Comparison of ENCODE assay signal across 32 cellular contexts in the genomic region with DNA sequence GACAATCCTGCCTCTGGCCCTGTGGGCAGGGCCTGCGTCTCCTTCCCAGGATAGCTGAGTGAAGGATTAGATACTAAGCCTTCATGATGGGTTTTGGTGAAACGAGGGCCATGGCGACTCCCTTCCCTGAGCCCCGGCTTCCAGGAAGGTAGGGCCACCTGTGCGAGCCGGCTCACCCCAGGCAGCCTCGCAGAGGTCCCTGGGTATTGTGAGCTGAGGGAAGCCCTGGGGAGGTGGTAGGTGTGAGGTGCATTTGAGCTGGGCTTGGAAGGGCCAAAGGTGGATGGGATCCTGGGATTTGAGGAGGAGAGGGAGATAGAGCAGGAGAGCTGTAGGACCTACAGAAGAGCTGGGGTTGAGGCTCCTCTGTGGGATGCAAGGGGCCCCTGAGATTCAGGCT. TPM values are rescaled to one million over a fixed set of nuclear protein-coding genes. Genes with fewer than 3 reads are reported as not detected.
DNase-seq lines count a peak whose midpoint lies in the region; ATAC-seq, FAIRE-seq and TF ChIP-seq lines count a peak whose summit lies in the region.
"Had no signal": no experiment of that assay in that cellular context is flagged by ENCODE, and none has a peak within 500 bp of the region (broad histone marks: within the 10 kb centered on the region; RNA-seq: fewer than 3 reads in every experiment).

No MANE protein-coding gene starts in this region.

- CTCF ChIA-PET in K562 (lab: Yijun Ruan, JAX; ENCODE audit: low intra/inter-chr PET ratio): no interaction called here

- DNase-seq in DND-41 (no peak), Karpas-422 (peak; percentile 63), K562 (ENCODE audit: extremely low read depth in 1 of 4, low spot score in 3 of 4) (no peak), osteoblast (ENCODE audit: insufficient read length, low spot score, missing footprints) (peak; percentile 31), NCI-H526 treated with DMSO at 0.1 percent for 48 hours (lab: John Stamatoyannopoulos, UW) (no peak), SJCRH30 (no peak)
- DNase-seq: activated CD4-positive, alpha-beta T cell treated with anti-CD3 and anti-CD28 coated beads, Interleukin-2, amount 50 U/mL, for 1 hour; activated CD8-positive, alpha-beta memory T cell treated with anti-CD3 and anti-CD28 coated beads, Interleukin-2, amount 50 U/mL, for 4 hours; activated effector memory CD4-positive, alpha-beta T cell treated with anti-CD3 and anti-CD28 coated beads, Interleukin-2, amount 50 U/mL, for 16 hours; CD4-positive, CD25-positive, alpha-beta regulatory T cell; esophagus squamous epithelium; gastrocnemius medialis; GOT3; hippocampal formation; immature natural killer cell; NCI-H1694 treated with DMSO at 0.1 percent for 48 hours; NCI-H524; sigmoid colon; stimulated activated naive CD8-positive, alpha-beta T cell treated with anti-CD3 and anti-CD28 coated beads, Interleukin-15, amount 100 ng/mL, for 72 hours; WERI-Rb-1 had no signal

- POLR2A ChIA-PET in K562 (lab: Yijun Ruan, JAX): no interaction called here

- H4K20me1 ChIP-seq in DND-41 (ENCODE audit: insufficient read depth, low read length) (peaks cover 23% of the 10 kb centered on the region), Karpas-422 (ENCODE audit: insufficient read depth, low read depth, low read length) (peaks cover 38% of the 10 kb centered on the region), K562 (replicated peaks; ENCODE audit: control insufficient read depth, insufficient read depth, low read length) (no peaks in the 10 kb centered on the region; the same call in 1 of the 2 replicates), osteoblast (ENCODE audit: insufficient read depth, low read length) (no peaks in the 10 kb centered on the region)

- no peak for TF ChIP-seq POLR2A in K562 (conservative IDR thresholded peaks at IDR 0.05)

- no peak for FAIRE-seq in K562 (lab: Jason Lieb, UNC)
- FAIRE-seq: bronchial epithelial cell, colon, G401.6, RCC 7860 had no signal

- no peak for TF ChIP-seq EP300 in K562 (IDR thresholded peaks at IDR 0.05; ENCODE audit: low read length)

- H3K9ac ChIP-seq in DND-41 (ENCODE audit: low read depth, low read length): no peak overlapping the region
- no peak overlapping the region for H3K9ac ChIP-seq in Karpas-422 (ENCODE audit: low read length)
- H3K9ac ChIP-seq in K562 (ENCODE audit: insufficient read depth in 1 of 2, low read depth in 2 of 2, low read length in 2 of 2): peak overlapping the region in 1 of 2 experiments; percentile 26; a peak in 1 of 4 replicates
- H3K9ac ChIP-seq: KMS-11 had no signal

- H3K79me2 ChIP-seq in DND-41 (ENCODE audit: insufficient read depth, low read length): no peaks in the 10 kb centered on the region
- H3K79me2 ChIP-seq in Karpas-422 (ENCODE audit: low read length): no peaks in the 10 kb centered on the region
- no peaks in the 10 kb centered on the region for H3K79me2 ChIP-seq in K562 (ENCODE audit: control insufficient read depth, insufficient read depth, low read length)
- H3K79me2 ChIP-seq in osteoblast (ENCODE audit: insufficient read depth, low read length): no peaks in the 10 kb centered on the region

- peaks cover 42% of the 10 kb centered on the region for H3K36me3 ChIP-seq in DND-41 (ENCODE audit: insufficient read depth, low read length)
- H3K36me3 ChIP-seq in Karpas-422 (ENCODE audit: insufficient read depth, low read length): peaks cover 5% of the 10 kb centered on the region; the same call in 1 of the 2 replicates
- peaks cover 10% of the 10 kb centered on the region; the same call in 1 of the 3 replicates for H3K36me3 ChIP-seq in K562 (ENCODE audit: control insufficient read depth, insufficient read depth, low read length)
- no peaks in the 10 kb centered on the region for H3K36me3 ChIP-seq in osteoblast (ENCODE audit: insufficient read depth, low read length)
- no peaks in the 10 kb centered on the region for H3K36me3 ChIP-seq in SJCRH30
- H3K36me3 ChIP-seq: esophagus squamous epithelium, gastrocnemius medialis, prostate gland, sigmoid colon, tibial nerve, WERI-Rb-1 had no signal

- H2AFZ ChIP-seq in DND-41 (ENCODE audit: low read depth, low read length): no peak overlapping the region
- H2AFZ ChIP-seq in Karpas-422 (ENCODE audit: low read length): no peak overlapping the region
- H2AFZ ChIP-seq in K562 (ENCODE audit: low read depth, low read length): no peak overlapping the region
- H2AFZ ChIP-seq in osteoblast (ENCODE audit: low read length): no peak overlapping the region

- no peak overlapping the region for H3K4me3 ChIP-seq in DND-41 (ENCODE audit: low read depth in 1 of 2, low read length in 2 of 2)
- no peak overlapping the region for H3K4me3 ChIP-seq in Karpas-422 (ENCODE audit: low read length)
- no peak overlapping the region for H3K4me3 ChIP-seq in K562
- H3K4me3 ChIP-seq in osteoblast (ENCODE audit: insufficient read depth, low read length): no peak overlapping the region
- no peak overlapping the region for H3K4me3 ChIP-seq in SJCRH30
- H3K4me3 ChIP-seq: esophagus squamous epithelium, gastrocnemius medialis, prostate gland, sigmoid colon, SK-N-MC, tibial nerve had no signal

- intact Hi-C loops in K562 (cut with micrococcal nuclease): no loop called here

- no peaks in the 10 kb centered on the region for H3K9me2 ChIP-seq in Karpas-422 (replicated peaks; ENCODE audit: insufficient read depth, low read length)

- H3K27ac ChIP-seq in DND-41 (ENCODE audit: low read length) (no peak overlapping the region), Karpas-422 (ENCODE audit: low read length) (no peak overlapping the region), K562 (ENCODE audit: extremely low read depth, low read depth, low read length) (no peak overlapping the region), osteoblast (ENCODE audit: low read depth, low read length) (no peak overlapping the region), SJCRH30 (no peak overlapping the region)
- H3K27ac ChIP-seq: gastrocnemius medialis, KMS-11, prostate gland, SK-N-MC, tibial nerve, WERI-Rb-1 had no signal

- in situ Hi-C loops in K562 (cut with MboI): no loop called here

- no peak overlapping the region for H3K4me2 ChIP-seq in DND-41 (ENCODE audit: insufficient read depth, low read length)
- no peak overlapping the region for H3K4me2 ChIP-seq in Karpas-422 (ENCODE audit: low read depth, low read length, poor library complexity, severe bottlenecking)
- H3K4me2 ChIP-seq in K562 (ENCODE audit: insufficient read depth, low read length): no peak overlapping the region
- no peak overlapping the region for H3K4me2 ChIP-seq in osteoblast (ENCODE audit: insufficient read depth, low read length)
- H3K4me2 ChIP-seq: KMS-11 had no signal

- BruUV-seq in K562 (replicated peaks; lab: Mats Ljungman, UMichigan): no TSS peak

- WGBS in K562 (ENCODE audit: insufficient coverage, low coverage, missing lambda C conversion rate): 45% methylated on average over 6 of the region's 7 CpGs

- no peaks in the 10 kb centered on the region for H3K4me1 ChIP-seq in DND-41 (ENCODE audit: insufficient read depth, low read length)
- peaks cover 19% of the 10 kb centered on the region for H3K4me1 ChIP-seq in Karpas-422 (ENCODE audit: low read length)
- H3K4me1 ChIP-seq in K562 (replicated peaks in 1 of 2; ENCODE audit: control insufficient read depth in 2 of 2, insufficient read depth in 2 of 2, low read length in 2 of 2): peaks cover 8 to 26% of the 10 kb centered on the region in 2 experiments
- no peaks in the 10 kb centered on the region for H3K4me1 ChIP-seq in osteoblast (ENCODE audit: insufficient read depth, low read length)
- peaks cover 2% of the 10 kb centered on the region; the same call in 1 of the 2 replicates for H3K4me1 ChIP-seq in SJCRH30
- H3K4me1 ChIP-seq: gastrocnemius medialis, prostate gland had no signal

- no peaks in the 10 kb centered on the region for H3K9me3 ChIP-seq in DND-41 (ENCODE audit: insufficient read depth, low read length, severe bottlenecking)
- no peaks in the 10 kb centered on the region for H3K9me3 ChIP-seq in Karpas-422 (ENCODE audit: low read length)
- H3K9me3 ChIP-seq in K562 (replicated peaks; ENCODE audit: control insufficient read depth, insufficient read depth, low read depth, low read length): no peaks in the 10 kb centered on the region
- H3K9me3 ChIP-seq in osteoblast (ENCODE audit: low read depth, low read length): no peaks in the 10 kb centered on the region
- H3K9me3 ChIP-seq in SJCRH30 (replicated peaks): no peaks in the 10 kb centered on the region
- H3K9me3 ChIP-seq: esophagus squamous epithelium, gastrocnemius medialis, prostate gland, sigmoid colon, tibial nerve had no signal

- no peak for TF ChIP-seq RAD21 in K562 (CRISPR knock-in tag; conservative IDR thresholded peaks at IDR 0.05 in 1 of 2, IDR thresholded peaks at IDR 0.05 in 1 of 2)

- ATAC-seq in DND-41 (ENCODE audit: insufficient read depth, low read depth) (peak; percentile 42), K562 (peak; percentile 10), GM18909 (IDR thresholded peaks at IDR 0.05; ENCODE audit: poor library complexity, unreplicated experiment) (no peak)
- ATAC-seq: gastrocnemius medialis; left lobe of liver; stimulated activated naive CD8-positive, alpha-beta T cell treated with anti-CD3 and anti-CD28 coated beads, Interleukin-15, amount 100 ng/mL, for 72 hours had no signal

- no peaks in the 10 kb centered on the region for H3K9me1 ChIP-seq in K562 (ENCODE audit: control insufficient read depth, insufficient read depth, low read length)

- no peaks in the 10 kb centered on the region for H3K27me3 ChIP-seq in DND-41 (ENCODE audit: insufficient read depth, low read length, poor library complexity)
- no peaks in the 10 kb centered on the region for H3K27me3 ChIP-seq in Karpas-422 (ENCODE audit: low read length)
- H3K27me3 ChIP-seq in K562 (ENCODE audit: control insufficient read depth in 2 of 2, insufficient read depth in 2 of 2, low read length in 2 of 2): no peaks in the 10 kb centered on the region
- H3K27me3 ChIP-seq in osteoblast (ENCODE audit: insufficient read depth, low read length): peaks cover 3% of the 10 kb centered on the region
- no peaks in the 10 kb centered on the region for H3K27me3 ChIP-seq in SJCRH30
- H3K27me3 ChIP-seq: esophagus squamous epithelium, gastrocnemius medialis, sigmoid colon, tibial nerve had no signal

- TF ChIP-seq CTCF in DND-41 (IDR thresholded peaks at IDR 0.05; ENCODE audit: borderline replicate concordance, extremely low read depth, low read length, poor library complexity, severe bottlenecking) (no peak), K562 (IDR thresholded peaks at IDR 0.05 in 2 of 3, conservative IDR thresholded peaks at IDR 0.05 in 1 of 3; ENCODE audit: insufficient read depth in 2 of 3, low read depth in 1 of 3, low read length in 3 of 3) (no peak), osteoblast (IDR thresholded peaks at IDR 0.05; ENCODE audit: extremely low read depth, low read depth, low read length) (no peak)

RNA-seq across cellular contexts. Expression of gene P2RX1, which starts 6.5 kb away (rescaled TPM):
- total RNA-seq in Karpas-422 (2014; rRNA removed; shearing (Covaris generic); ENCODE audit: low replicate concordance): not detected in 2 replicates
- 21.9 and 70.4 TPM in 2 replicates for total RNA-seq in K562 (2011; cell fraction: chromatin; rRNA removed; ENCODE audit: low replicate concordance)
- total RNA-seq in K562 (2011; cell fraction: nucleolus; rRNA removed): 38.4 and 45.2 TPM in 2 replicates
- total RNA-seq in K562 (2011; cell fraction: nucleoplasm; rRNA removed): 27.3 and 30.9 TPM in 2 replicates
- total RNA-seq in K562 (2014; rRNA removed): 13.3 and 16.0 TPM in 2 replicates
- 4.9 and 6.8 TPM in 2 replicates for total RNA-seq in K562 (2014; rRNA removed; fragmentation: Illumina TruSeq; extraction: Trizol)
- total RNA-seq in K562 (2015; rRNA removed; fragmentation: Illumina TruSeq; extraction: Trizol): 8.1 and 9.6 TPM in 2 replicates
- 15.3 and 20.3 TPM in 2 replicates for total RNA-seq in K562 (2021)
- 12.2 and 13.6 TPM in 2 replicates for polyA plus RNA-seq in K562 (2011; rRNA removed)
- 10.0 and 27.5 TPM in 2 replicates for polyA plus RNA-seq in K562 (2011; cell fraction: cytosol; rRNA removed)
- 41.2 and 64.7 TPM in 2 replicates for polyA plus RNA-seq in K562 (2011; cell fraction: nucleus; rRNA removed)
- 18.2 and 106 TPM in 2 replicates for polyA plus RNA-seq in K562 (2012)
- 10.3 and 17.6 TPM in 2 replicates for polyA plus RNA-seq in K562 (2014; fragmentation: Illumina TruSeq; extraction: Trizol)
- polyA plus RNA-seq in K562 (2014; fragmentation: Nextera tagmentation; extraction: Ambion mirVana): under 1 TPM; 0.27 to 0.66 TPM
- 18.4 and 18.8 TPM in 2 replicates for polyA plus RNA-seq in K562 (2014; rRNA removed)
- 4.3 and 7.9 TPM in 2 replicates for polyA minus RNA-seq in K562 (2011; rRNA and poly(A)+ RNA removed)
- polyA minus RNA-seq in K562 (2011; cell fraction: cytosol; rRNA and poly(A)+ RNA removed): 3.7 and 7.2 TPM in 2 replicates
- polyA minus RNA-seq in K562 (2011; cell fraction: nucleus; rRNA and poly(A)+ RNA removed): 12.2 and 18.7 TPM in 2 replicates
- under 0.01 TPM in 1 of 2 replicates, not detected in the other for total RNA-seq in osteoblast
- total RNA-seq in SJCRH30 (2014; rRNA removed; shearing (Covaris generic)): 0.06 TPM in 1 of 2 replicates, not detected in the other
- total RNA-seq: bronchial epithelial cell, HT1080 had no signal
- polyA plus RNA-seq: CD4-positive, CD25-positive, alpha-beta regulatory T cell; neural cell had no signal

RNA-seq across cellular contexts. Expression of gene CAMKK1, which starts 29.9 kb away (rescaled TPM):
- 0.07 and 0.58 TPM in 2 replicates for total RNA-seq in Karpas-422 (2014; rRNA removed; shearing (Covaris generic); ENCODE audit: low replicate concordance)
- 11.8 and 29.1 TPM in 2 replicates for total RNA-seq in K562 (2011; cell fraction: chromatin; rRNA removed; ENCODE audit: low replicate concordance)
- total RNA-seq in K562 (2011; cell fraction: nucleolus; rRNA removed): 17.0 TPM in 2 replicates
- 12.7 and 13.1 TPM in 2 replicates for total RNA-seq in K562 (2011; cell fraction: nucleoplasm; rRNA removed)
- total RNA-seq in K562 (2014; rRNA removed) (4.9 and 6.2 TPM in 2 replicates), K562 (2014; rRNA removed; fragmentation: Illumina TruSeq; extraction: Trizol) (1.7 and 2.2 TPM in 2 replicates), K562 (2015; rRNA removed; fragmentation: Illumina TruSeq; extraction: Trizol) (4.4 and 4.5 TPM in 2 replicates), K562 (2021) (6.7 and 7.5 TPM in 2 replicates), osteoblast (8.7 and 9.1 TPM in 2 replicates)
- polyA plus RNA-seq in K562 (2011; rRNA removed) (5.7 and 6.5 TPM in 2 replicates), K562 (2014; fragmentation: Illumina TruSeq; extraction: Trizol) (5.1 and 6.5 TPM in 2 replicates), K562 (2014; fragmentation: Nextera tagmentation; extraction: Ambion mirVana) (under 1 TPM; 0.34 to 0.59 TPM), K562 (2014; rRNA removed) (6.1 and 7.4 TPM in 2 replicates)
- polyA plus RNA-seq in K562 (2011; cell fraction: cytosol; rRNA removed): 5.0 and 7.4 TPM in 2 replicates
- polyA plus RNA-seq in K562 (2011; cell fraction: nucleus; rRNA removed): 17.5 and 25.4 TPM in 2 replicates
- polyA plus RNA-seq in K562 (2012): 4.1 and 4.9 TPM in 2 replicates
- polyA minus RNA-seq in K562 (2011; rRNA and poly(A)+ RNA removed): 3.5 and 4.8 TPM in 2 replicates
- 3.2 and 4.5 TPM in 2 replicates for polyA minus RNA-seq in K562 (2011; cell fraction: cytosol; rRNA and poly(A)+ RNA removed)
- 7.5 and 8.2 TPM in 2 replicates for polyA minus RNA-seq in K562 (2011; cell fraction: nucleus; rRNA and poly(A)+ RNA removed)
- 3.4 TPM in 2 replicates for total RNA-seq in SJCRH30 (2014; rRNA removed; shearing (Covaris generic))

RNA-seq across cellular contexts. Expression of gene ATP2A3, which starts 41.5 kb away (rescaled TPM):
- total RNA-seq in Karpas-422 (2014; rRNA removed; shearing (Covaris generic); ENCODE audit: low replicate concordance): 101 and 204 TPM in 2 replicates
- 198 and 586 TPM in 2 replicates for total RNA-seq in K562 (2011; cell fraction: chromatin; rRNA removed; ENCODE audit: low replicate concordance)
- total RNA-seq in K562 (2011; cell fraction: nucleolus; rRNA removed): 353 and 436 TPM in 2 replicates
- total RNA-seq in K562 (2011; cell fraction: nucleoplasm; rRNA removed): 289 and 326 TPM in 2 replicates
- 41.2 and 50.7 TPM in 2 replicates for total RNA-seq in K562 (2014; rRNA removed)
- 9.0 and 9.2 TPM in 2 replicates for total RNA-seq in K562 (2014; rRNA removed; fragmentation: Illumina TruSeq; extraction: Trizol)
- 16.9 TPM in 2 replicates for total RNA-seq in K562 (2015; rRNA removed; fragmentation: Illumina TruSeq; extraction: Trizol)
- 79.7 and 103 TPM in 2 replicates for total RNA-seq in K562 (2021)
- polyA plus RNA-seq in K562 (2011; rRNA removed): 42.6 and 65.4 TPM in 2 replicates
- 45.9 and 88.8 TPM in 2 replicates for polyA plus RNA-seq in K562 (2011; cell fraction: cytosol; rRNA removed)
- polyA plus RNA-seq in K562 (2011; cell fraction: nucleus; rRNA removed): 230 and 368 TPM in 2 replicates
- polyA plus RNA-seq in K562 (2012): 77.5 and 466 TPM in 2 replicates
- polyA plus RNA-seq in K562 (2014; fragmentation: Illumina TruSeq; extraction: Trizol): 31.3 and 65.0 TPM in 2 replicates
- under 1 TPM; 0.65 to 0.66 TPM for polyA plus RNA-seq in K562 (2014; fragmentation: Nextera tagmentation; extraction: Ambion mirVana)
- 54.5 and 66.9 TPM in 2 replicates for polyA plus RNA-seq in K562 (2014; rRNA removed)
- polyA minus RNA-seq in K562 (2011; rRNA and poly(A)+ RNA removed): 33.8 and 63.1 TPM in 2 replicates
- polyA minus RNA-seq in K562 (2011; cell fraction: cytosol; rRNA and poly(A)+ RNA removed): 71.3 and 83.9 TPM in 2 replicates
- polyA minus RNA-seq in K562 (2011; cell fraction: nucleus; rRNA and poly(A)+ RNA removed): 85.0 and 89.2 TPM in 2 replicates
- 1.4 and 1.8 TPM in 2 replicates for total RNA-seq in osteoblast
- total RNA-seq in SJCRH30 (2014; rRNA removed; shearing (Covaris generic)): 1.9 and 2.0 TPM in 2 replicates
- total RNA-seq: HT1080 had no signal
- polyA plus RNA-seq: neural cell had no signal

Comparison
In these comparisons a context has a peak if more than half of its experiments do, and no peak if none do; other contexts are left out.
1. DNase-seq: peak in Karpas-422 (single experiment) and osteoblast (single experiment); none in DND-41 (single experiment), K562 (0 of 4), NCI-H526 treated with DMSO at 0.1 percent for 48 hours (single experiment) and SJCRH30 (0 of 2).